ENCODE assay signal across 8 cellular contexts in genomic region chr7:10939911-10940747, GRCh38. TPM values are rescaled to one million over a fixed set of nuclear protein-coding genes. Genes with fewer than 3 reads are reported as not detected.
DNase-seq lines count a peak whose midpoint lies in the region; ATAC-seq and TF ChIP-seq lines count a peak whose summit lies in the region.

No MANE protein-coding gene starts in this region.

- no peaks in the 10 kb centered on the region for H3K27me3 Mint-ChIP-seq in activated CD8-positive, alpha-beta memory T cell treated with anti-CD3 and anti-CD28 coated beads, Interleukin-2, amount 10 ng/mL, durations not matched to agents 7 days and 5 days
- no peaks in the 10 kb centered on the region for H3K27me3 Mint-ChIP-seq in endothelial cell (ENCODE audit: unreplicated experiment)

- H3K9me3 Mint-ChIP-seq in activated CD8-positive, alpha-beta memory T cell treated with anti-CD3 and anti-CD28 coated beads, Interleukin-2, amount 10 ng/mL, durations not matched to agents 7 days and 5 days (ENCODE audit: low read depth), result no peaks in the 10 kb centered on the region
- no peaks in the 10 kb centered on the region for H3K9me3 Mint-ChIP-seq in endothelial cell (ENCODE audit: unreplicated experiment)

- H3K27ac Mint-ChIP-seq in activated CD8-positive, alpha-beta memory T cell treated with anti-CD3 and anti-CD28 coated beads, Interleukin-2, amount 10 ng/mL, durations not matched to agents 7 days and 5 days, result no peak overlapping the region
- H3K27ac Mint-ChIP-seq in endothelial cell (ENCODE audit: unreplicated experiment), result no peak overlapping the region

- H3K4me1 ChIP-seq in mesodermal cell (ENCODE audit: control insufficient read depth, insufficient read depth, low read length, poor library complexity, severe bottlenecking), result no peaks in the 10 kb centered on the region

- CTCF ChIA-PET in activated CD8-positive, alpha-beta memory T cell treated with anti-CD3 and anti-CD28 coated beads, Interleukin-2, amount 10 ng/mL, durations not matched to agents 7 days and 5 days (lab: Charles Lee), result interaction anchor here (0.6 to 2.0 kb wide), 9 partner anchors 21 to 274 kb away, joined by 3 to 8 read pairs (median 4); partner anchors contain the start of gene PHF14

- peak overlapping the region; percentile 100 for H3K27ac ChIP-seq in mesodermal cell (ENCODE audit: low read depth, low read length, severe bottlenecking)

- DNase-seq in Caki2 (ENCODE audit: low read depth) (peak; percentile 98), HT1080 (ENCODE audit: low read depth) (peak; percentile 92), NOMO-1 (lab: John Stamatoyannopoulos, UW; ENCODE audit: unreplicated experiment in 2 of 2) (peak; percentile 93), endothelial cell (ENCODE audit: low spot score) (peak; percentile 92)
- DNase-seq in activated CD8-positive, alpha-beta memory T cell treated with anti-CD3 and anti-CD28 coated beads, Interleukin-2, amount 10 ng/mL, durations not matched to agents 7 days and 5 days, result peak; percentile 89
- peak; percentile 72 for DNase-seq in stimulated activated CD8-positive, alpha-beta memory T cell treated with anti-CD3 and anti-CD28 coated beads, Interleukin-15, amount 100 ng/mL, for 24 hours (ENCODE audit: low read depth)

- H3K4me3 Mint-ChIP-seq in activated CD8-positive, alpha-beta memory T cell treated with anti-CD3 and anti-CD28 coated beads, Interleukin-2, amount 10 ng/mL, durations not matched to agents 7 days and 5 days, result no peak overlapping the region
- no peak overlapping the region for H3K4me3 Mint-ChIP-seq in endothelial cell (ENCODE audit: unreplicated experiment)

- TF ChIP-seq CTCF in endothelial cell (IDR thresholded peaks at IDR 0.05; ENCODE audit: unreplicated experiment), result no peak

- WGBS in mesodermal cell (ENCODE audit: insufficient coverage in 2 of 2), 2 experiments, result 0 to 1% methylated on average over 42 to 54 of the region's 61 CpGs

- H3K36me3 ChIP-seq in mesodermal cell (ENCODE audit: control insufficient read depth, insufficient read depth, low read length), result peaks cover 26% of the 10 kb centered on the region

- no peaks in the 10 kb centered on the region for H3K9me3 ChIP-seq in mesodermal cell (ENCODE audit: control insufficient read depth, low read length)

- peak overlapping the region; percentile 93 for H3K4me3 ChIP-seq in mesodermal cell (ENCODE audit: extremely low read depth, insufficient read depth, low read length, poor library complexity, severe bottlenecking)

- in situ Hi-C loops in Caki2 (cut with HindIII; ENCODE audit: low pct_unique_long_range_greater_than_20kb, low sequenced_read_pairs), result no loop called here

- peaks cover 24% of the 10 kb centered on the region for H3K36me3 Mint-ChIP-seq in activated CD8-positive, alpha-beta memory T cell treated with anti-CD3 and anti-CD28 coated beads, Interleukin-2, amount 10 ng/mL, durations not matched to agents 7 days and 5 days
- peaks cover 15% of the 10 kb centered on the region for H3K36me3 Mint-ChIP-seq in endothelial cell (ENCODE audit: low read depth, unreplicated experiment)

- peak; percentile 91 for ATAC-seq in GM21381 (IDR thresholded peaks at IDR 0.05; ENCODE audit: unreplicated experiment)
- peak; percentile 95 for ATAC-seq in activated CD8-positive, alpha-beta memory T cell treated with anti-CD3 and anti-CD28 coated beads, Interleukin-2, amount 10 ng/mL, durations not matched to agents 7 days and 5 days

- H3K4me1 Mint-ChIP-seq in activated CD8-positive, alpha-beta memory T cell treated with anti-CD3 and anti-CD28 coated beads, Interleukin-2, amount 10 ng/mL, durations not matched to agents 7 days and 5 days, result peaks cover 17% of the 10 kb centered on the region
- peaks cover 4% of the 10 kb centered on the region for H3K4me1 Mint-ChIP-seq in endothelial cell (ENCODE audit: unreplicated experiment)

RNA-seq across cellular contexts. Expression of gene PHF14, which starts 33.5 kb away (rescaled TPM):
- 21.1 and 36.8 TPM in 2 replicates for total RNA-seq in Caki2 (2014; rRNA removed; shearing (Covaris generic); ENCODE audit: low replicate concordance)
- 29.4 and 30.7 TPM in 2 replicates for total RNA-seq in HT1080 (2014; rRNA removed; shearing (Covaris generic))
- 21.4 and 21.5 TPM in 2 replicates for polyA plus RNA-seq in HT1080 (2015; cell fraction: cytosol; rRNA removed)
- 44.1 and 46.2 TPM in 2 replicates for polyA plus RNA-seq in HT1080 (2015; cell fraction: nucleus; rRNA removed)
- 10 to 100 TPM; 36.0 to 36.7 TPM for total RNA-seq in activated CD8-positive, alpha-beta memory T cell treated with anti-CD3 and anti-CD28 coated beads, Interleukin-2, amount 10 ng/mL, durations not matched to agents 7 days and 5 days
- total RNA-seq in endothelial cell (ENCODE audit: unreplicated experiment), result 50.4 TPM
- polyA plus RNA-seq in mesodermal cell (2013, experiment 1 of 2), result 36.5 TPM
- polyA plus RNA-seq in mesodermal cell (2013, experiment 2 of 2), result 43.8 TPM

Comparison
In these comparisons a context has a peak if more than half of its experiments do, and no peak if none do; other contexts are left out.
1. Peak in every context shown above with its lines: DNase-seq, ATAC-seq, H3K4me3 ChIP-seq and H3K27ac ChIP-seq.